1 cellular context compared by ENCODE assay signal in the genomic region with DNA sequence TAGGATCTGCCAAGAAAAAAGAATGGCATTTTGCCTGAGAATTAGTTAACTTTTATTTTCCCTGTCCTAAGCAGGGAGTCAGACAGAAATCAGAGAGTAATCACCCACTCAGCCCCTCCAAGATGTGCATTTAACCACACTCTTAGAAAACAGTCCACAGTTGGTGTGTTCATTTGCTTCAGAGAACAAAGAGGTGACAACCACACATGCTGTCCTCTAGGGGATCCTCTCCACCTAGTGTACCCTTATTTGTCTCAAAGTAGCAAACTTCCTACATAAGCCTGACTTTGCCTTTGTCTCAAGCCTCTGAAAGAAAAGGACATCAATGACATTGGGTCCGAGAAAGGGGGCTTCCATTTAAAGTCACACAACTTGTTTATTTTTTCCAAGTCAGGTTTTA.
TF ChIP-seq lines count a peak whose summit lies in the region.

No MANE protein-coding gene starts in this region.

TF ChIP-seq in GM23338, 12 proteins besides CTCF, POLR2A, EP300 and RAD21 (continued from another document):
- TF ChIP-seq, protein P1, sequence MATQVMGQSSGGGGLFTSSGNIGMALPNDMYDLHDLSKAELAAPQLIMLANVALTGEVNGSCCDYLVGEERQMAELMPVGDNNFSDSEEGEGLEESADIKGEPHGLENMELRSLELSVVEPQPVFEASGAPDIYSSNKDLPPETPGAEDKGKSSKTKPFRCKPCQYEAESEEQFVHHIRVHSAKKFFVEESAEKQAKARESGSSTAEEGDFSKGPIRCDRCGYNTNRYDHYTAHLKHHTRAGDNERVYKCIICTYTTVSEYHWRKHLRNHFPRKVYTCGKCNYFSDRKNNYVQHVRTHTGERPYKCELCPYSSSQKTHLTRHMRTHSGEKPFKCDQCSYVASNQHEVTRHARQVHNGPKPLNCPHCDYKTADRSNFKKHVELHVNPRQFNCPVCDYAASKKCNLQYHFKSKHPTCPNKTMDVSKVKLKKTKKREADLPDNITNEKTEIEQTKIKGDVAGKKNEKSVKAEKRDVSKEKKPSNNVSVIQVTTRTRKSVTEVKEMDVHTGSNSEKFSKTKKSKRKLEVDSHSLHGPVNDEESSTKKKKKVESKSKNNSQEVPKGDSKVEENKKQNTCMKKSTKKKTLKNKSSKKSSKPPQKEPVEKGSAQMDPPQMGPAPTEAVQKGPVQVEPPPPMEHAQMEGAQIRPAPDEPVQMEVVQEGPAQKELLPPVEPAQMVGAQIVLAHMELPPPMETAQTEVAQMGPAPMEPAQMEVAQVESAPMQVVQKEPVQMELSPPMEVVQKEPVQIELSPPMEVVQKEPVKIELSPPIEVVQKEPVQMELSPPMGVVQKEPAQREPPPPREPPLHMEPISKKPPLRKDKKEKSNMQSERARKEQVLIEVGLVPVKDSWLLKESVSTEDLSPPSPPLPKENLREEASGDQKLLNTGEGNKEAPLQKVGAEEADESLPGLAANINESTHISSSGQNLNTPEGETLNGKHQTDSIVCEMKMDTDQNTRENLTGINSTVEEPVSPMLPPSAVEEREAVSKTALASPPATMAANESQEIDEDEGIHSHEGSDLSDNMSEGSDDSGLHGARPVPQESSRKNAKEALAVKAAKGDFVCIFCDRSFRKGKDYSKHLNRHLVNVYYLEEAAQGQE (IDR thresholded peaks at IDR 0.05; ENCODE audit: unreplicated experiment) = no peak
